ENCODE assay signal across 12 cellular contexts in genomic region chr6:155183095-155183494, GRCh38.
DNase-seq lines count a peak whose midpoint lies in the region; ATAC-seq and TF ChIP-seq lines count a peak whose summit lies in the region.
"Had no signal": no experiment of that assay in that cellular context is flagged by ENCODE, and none has a peak within 500 bp of the region (broad histone marks: within the 10 kb centered on the region; RNA-seq: fewer than 3 reads in every experiment).

No MANE protein-coding gene starts in this region.

- H3K36me3 Mint-ChIP-seq in chondrocyte (ENCODE audit: low read depth) = peaks cover 2% of the 10 kb centered on the region
- H3K36me3 Mint-ChIP-seq: activated CD8-positive, alpha-beta memory T cell treated with anti-CD3 and anti-CD28 coated beads, Interleukin-2, amount 10 ng/mL, durations not matched to agents 7 days and 5 days had no signal

- DNase-seq in GM12864 (ENCODE audit: low read depth) (peak; percentile 61), chondrocyte (ENCODE audit: low spot score) (no peak), foreskin fibroblast (no peak), UCSD-AML1 (lab: John Stamatoyannopoulos, UW; ENCODE audit: unreplicated experiment) (no peak)
- DNase-seq: activated CD8-positive, alpha-beta memory T cell treated with anti-CD3 and anti-CD28 coated beads, Interleukin-2, amount 10 ng/mL, durations not matched to agents 7 days and 5 days; NCI-H2029 had no signal

- no peaks in the 10 kb centered on the region for H3K9me3 Mint-ChIP-seq in chondrocyte (ENCODE audit: low read depth)

- H3K27me3 Mint-ChIP-seq in chondrocyte (ENCODE audit: low read depth) = no peaks in the 10 kb centered on the region
- H3K27me3 Mint-ChIP-seq: activated CD8-positive, alpha-beta memory T cell treated with anti-CD3 and anti-CD28 coated beads, Interleukin-2, amount 10 ng/mL, durations not matched to agents 7 days and 5 days had no signal

- peak overlapping the region; percentile 9 for H3K27ac Mint-ChIP-seq in chondrocyte (ENCODE audit: unreplicated experiment)
- H3K27ac Mint-ChIP-seq: activated CD8-positive, alpha-beta memory T cell treated with anti-CD3 and anti-CD28 coated beads, Interleukin-2, amount 10 ng/mL, durations not matched to agents 7 days and 5 days had no signal

- no peak for TF ChIP-seq CTCF in GM12864 (IDR thresholded peaks at IDR 0.05; ENCODE audit: low read depth, low read length, missing control alignments)
- no peak for TF ChIP-seq CTCF in chondrocyte (IDR thresholded peaks at IDR 0.05)
- TF ChIP-seq CTCF in foreskin fibroblast (IDR thresholded peaks at IDR 0.05; ENCODE audit: low read depth, low read length) = no peak

- H3K4me3 ChIP-seq in GM12864 (ENCODE audit: low read depth, low read length) (peak overlapping the region; percentile 78), foreskin fibroblast (ENCODE audit: low read depth in 1 of 2, low read length in 2 of 2) (no peak overlapping the region)
- H3K4me3 ChIP-seq: cardiac muscle cell, thoracic aorta had no signal

- H3K4me1 Mint-ChIP-seq in chondrocyte (ENCODE audit: low read depth) = peaks cover 41% of the 10 kb centered on the region

- ATAC-seq in GM19455 (IDR thresholded peaks at IDR 0.05; ENCODE audit: unreplicated experiment) (peak; percentile 38), HG03439 (IDR thresholded peaks at IDR 0.05; ENCODE audit: unreplicated experiment) (peak; percentile 42), HG02840 (IDR thresholded peaks at IDR 0.05; ENCODE audit: low FRiP score, unreplicated experiment) (no peak), GM21737 (IDR thresholded peaks at IDR 0.05; ENCODE audit: unreplicated experiment) (no peak)
- ATAC-seq: activated CD8-positive, alpha-beta memory T cell treated with anti-CD3 and anti-CD28 coated beads, Interleukin-2, amount 10 ng/mL, durations not matched to agents 7 days and 5 days had no signal

- no peak overlapping the region for H3K4me3 Mint-ChIP-seq in chondrocyte (ENCODE audit: unreplicated experiment)
- H3K4me3 Mint-ChIP-seq: activated CD8-positive, alpha-beta memory T cell treated with anti-CD3 and anti-CD28 coated beads, Interleukin-2, amount 10 ng/mL, durations not matched to agents 7 days and 5 days had no signal

Comparison
In these comparisons a context has a peak if more than half of its experiments do, and no peak if none do; other contexts are left out.
1. ATAC-seq: peak in GM19455 (single experiment) and HG03439 (single experiment); none in HG02840 (single experiment) and GM21737 (single experiment).